ENCODE assay signal across 20 cellular contexts in genomic region chr11:83265331-83265730, GRCh38.
"Had no signal": no experiment of that assay in that cellular context is flagged by ENCODE, and none has a peak within 500 bp of the region (broad histone marks: within the 10 kb centered on the region; RNA-seq: fewer than 3 reads in every experiment).

No MANE protein-coding gene starts in this region.

- H3K27ac ChIP-seq: foreskin keratinocyte, gastroesophageal sphincter, heart right ventricle, lower lobe of right lung, prostate gland, testis, tibial artery had no signal

- H3K4me3 ChIP-seq: gastroesophageal sphincter, heart right ventricle, lower lobe of right lung, prostate gland, right atrium auricular region, testis, tibial artery had no signal

- FAIRE-seq: keratinocyte had no signal

- H3K27me3 ChIP-seq: foreskin keratinocyte, gastroesophageal sphincter, heart right ventricle, right atrium auricular region, testis, tibial artery had no signal

- H3K9me3 ChIP-seq: gastroesophageal sphincter, heart right ventricle, lower lobe of right lung, prostate gland, right atrium auricular region, testis, tibial artery had no signal

- H3K4me1 ChIP-seq: foreskin keratinocyte, gastroesophageal sphincter, lower lobe of right lung, prostate gland, right atrium auricular region, testis, tibial artery had no signal

- DNase-seq: cortex of kidney; effector memory CD8-positive, alpha-beta T cell; foreskin keratinocyte; heart right ventricle; hypothalamus; immature natural killer cell; left ventricle myocardium superior; lower lobe of right lung; naive thymus-derived CD8-positive, alpha-beta T cell; nephron progenitor cell; nucleus accumbens; stimulated activated CD4-positive, alpha-beta T cell treated with anti-CD3 and anti-CD28 coated beads, Interleukin-4, amount 100 ng/mL, for 4 hours; stimulated activated naive CD8-positive, alpha-beta T cell treated with anti-CD3 and anti-CD28 coated beads, Interleukin-15, Interleukin-2, amounts not matched to agents 100 U/mL and 50 U/mL, for 24 hours; substantia nigra; testis; tibial artery had no signal
